Comparison of ENCODE assay signal across 15 cellular contexts in the genomic region with DNA sequence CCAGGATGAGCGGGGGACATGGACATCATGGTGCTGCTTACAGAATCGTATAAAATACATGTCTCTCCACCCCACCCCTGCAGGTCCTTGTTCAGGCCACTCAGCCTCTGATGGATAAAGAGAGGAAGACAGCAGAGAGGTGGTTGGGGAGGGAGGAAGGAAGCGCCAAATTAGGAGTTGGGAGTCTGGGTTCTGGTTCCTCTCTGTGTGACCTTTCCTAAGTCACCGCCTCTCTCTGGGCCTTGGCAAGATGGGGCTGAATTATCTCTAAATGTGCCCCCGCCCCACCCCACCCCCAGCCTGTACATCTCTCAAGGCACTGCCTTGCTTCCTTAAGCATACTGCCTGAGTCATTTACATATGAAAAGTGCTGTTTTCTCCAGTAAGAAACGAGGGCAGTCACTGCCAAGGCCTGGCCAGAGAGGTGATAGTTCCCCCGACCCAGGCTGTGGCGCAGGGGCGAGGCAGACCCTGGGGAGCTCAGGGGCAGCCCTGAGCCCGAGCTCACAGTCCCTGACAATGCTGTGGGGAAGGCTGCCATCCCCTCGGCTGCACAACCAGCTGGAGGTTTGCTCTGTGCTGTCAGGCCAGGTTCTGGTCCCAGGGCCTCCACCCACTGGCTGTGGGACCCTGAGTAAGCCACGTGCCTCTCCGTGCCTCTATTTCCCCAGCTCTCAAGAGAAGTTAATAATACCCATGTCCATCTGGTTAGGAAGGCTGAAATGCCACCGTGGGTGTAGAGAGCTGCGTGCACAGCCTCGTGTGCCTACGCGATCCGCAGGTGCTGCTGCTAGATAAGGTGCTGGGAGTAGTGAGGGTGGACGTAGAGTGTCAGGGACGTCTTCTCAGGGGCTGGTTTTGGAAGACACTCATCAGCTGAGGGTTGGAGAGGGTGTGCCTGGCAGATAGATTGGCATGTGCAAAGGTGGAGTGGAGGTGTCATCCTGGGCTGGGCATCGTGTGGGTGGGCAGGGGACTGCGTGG. TPM values are rescaled to one million over a fixed set of nuclear protein-coding genes. Genes with fewer than 3 reads are reported as not detected.
A peak's percentile ranks its signal among the peaks of the same experiment; 100 is the strongest.
DNase-seq lines count a peak whose midpoint lies in the region; ATAC-seq and TF ChIP-seq lines count a peak whose summit lies in the region.
"Had no signal": no experiment of that assay in that cellular context is flagged by ENCODE, and none has a peak within 500 bp of the region (broad histone marks: within the 10 kb centered on the region; RNA-seq: fewer than 3 reads in every experiment).

No MANE protein-coding gene starts in this region.

- no peaks in the 10 kb centered on the region for H3K27me3 Mint-ChIP-seq in WTC11 (ENCODE audit: low read depth)

- CTCF ChIA-PET in WTC11 (lab: Charles Lee) = interaction anchor here (1.0 to 3.4 kb wide), 6 partner anchors 11 to 91 kb away, joined by 3 to 15 read pairs (median 6); no protein-coding TSS in a partner anchor

- H3K27me3 ChIP-seq in iPS-15b (ENCODE audit: control insufficient read depth, insufficient read depth, low read length) = no peaks in the 10 kb centered on the region

- DNase-seq in Right ventricle myocardium inferior (ENCODE audit: missing footprints) (peak; percentile 14), left ventricle myocardium superior (no peak), WTC11 (ENCODE audit: low spot score) (peak; percentile 46), NCI-H2107 treated with DMSO at 0.1 percent for 48 hours (lab: John Stamatoyannopoulos, UW; ENCODE audit: unreplicated experiment) (no peak), germinal center (ENCODE audit: low spot score) (no peak)
- DNase-seq in activated CD8-positive, alpha-beta memory T cell treated with anti-CD3 and anti-CD28 coated beads for 24 hours = no peak
- DNase-seq: 8988T, C1 segment of cervical spinal cord, NCI-H1092 treated with DMSO at 0.1 percent for 48 hours, NCI-H1694, NCI-H774, SIG-M5 had no signal

- no peak overlapping the region for H3K4me3 Mint-ChIP-seq in WTC11

- H3K27ac Mint-ChIP-seq in WTC11 = no peak overlapping the region

- no peaks in the 10 kb centered on the region for H3K9me3 Mint-ChIP-seq in WTC11

- intact Hi-C loops in Right ventricle myocardium inferior (cut with DNase I) = no loop called here
- intact Hi-C loops in left ventricle myocardium superior (cut with micrococcal nuclease) = no loop called here

- H3K9ac ChIP-seq in iPS-15b (ENCODE audit: low read depth, low read length) = peak overlapping the region; percentile 57
- H3K9ac ChIP-seq: KMS-11 had no signal

- H3K4me3 ChIP-seq in iPS-15b (ENCODE audit: low read depth, low read length) = no peak overlapping the region

- H3K36me3 Mint-ChIP-seq in WTC11 = no peaks in the 10 kb centered on the region

- peaks cover 3% of the 10 kb centered on the region for H3K4me1 ChIP-seq in iPS-15b (ENCODE audit: control insufficient read depth, insufficient read depth, low read length)

- TF ChIP-seq CTCF in WTC11 (IDR thresholded peaks at IDR 0.05) = no peak

- no peaks in the 10 kb centered on the region for H3K36me3 ChIP-seq in iPS-15b (ENCODE audit: control insufficient read depth, insufficient read depth, low read length)

- POLR2A ChIA-PET in WTC11 (lab: Charles Lee) = no interaction called here

- H3K9me3 ChIP-seq in iPS-15b (ENCODE audit: control insufficient read depth, insufficient read depth, low read length) = no peaks in the 10 kb centered on the region

- peaks cover 21% of the 10 kb centered on the region for H3K4me1 Mint-ChIP-seq in WTC11

- ATAC-seq in Right ventricle myocardium inferior = no peak
- ATAC-seq in left ventricle myocardium superior = no peak
- peak; percentile 19 for ATAC-seq in WTC11
- ATAC-seq in HG02840 (IDR thresholded peaks at IDR 0.05; ENCODE audit: low FRiP score, unreplicated experiment) = no peak

TF ChIP-seq in WTC11, 78 proteins besides CTCF, POLR2A, EP300 and RAD21:
- TF ChIP-seq NR1H2 (CRISPR knock-in tag; IDR thresholded peaks at IDR 0.05) = no peak
- TF ChIP-seq, protein P1, sequence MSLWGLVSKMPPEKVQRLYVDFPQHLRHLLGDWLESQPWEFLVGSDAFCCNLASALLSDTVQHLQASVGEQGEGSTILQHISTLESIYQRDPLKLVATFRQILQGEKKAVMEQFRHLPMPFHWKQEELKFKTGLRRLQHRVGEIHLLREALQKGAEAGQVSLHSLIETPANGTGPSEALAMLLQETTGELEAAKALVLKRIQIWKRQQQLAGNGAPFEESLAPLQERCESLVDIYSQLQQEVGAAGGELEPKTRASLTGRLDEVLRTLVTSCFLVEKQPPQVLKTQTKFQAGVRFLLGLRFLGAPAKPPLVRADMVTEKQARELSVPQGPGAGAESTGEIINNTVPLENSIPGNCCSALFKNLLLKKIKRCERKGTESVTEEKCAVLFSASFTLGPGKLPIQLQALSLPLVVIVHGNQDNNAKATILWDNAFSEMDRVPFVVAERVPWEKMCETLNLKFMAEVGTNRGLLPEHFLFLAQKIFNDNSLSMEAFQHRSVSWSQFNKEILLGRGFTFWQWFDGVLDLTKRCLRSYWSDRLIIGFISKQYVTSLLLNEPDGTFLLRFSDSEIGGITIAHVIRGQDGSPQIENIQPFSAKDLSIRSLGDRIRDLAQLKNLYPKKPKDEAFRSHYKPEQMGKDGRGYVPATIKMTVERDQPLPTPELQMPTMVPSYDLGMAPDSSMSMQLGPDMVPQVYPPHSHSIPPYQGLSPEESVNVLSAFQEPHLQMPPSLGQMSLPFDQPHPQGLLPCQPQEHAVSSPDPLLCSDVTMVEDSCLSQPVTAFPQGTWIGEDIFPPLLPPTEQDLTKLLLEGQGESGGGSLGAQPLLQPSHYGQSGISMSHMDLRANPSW (CRISPR knock-in tag; conservative IDR thresholded peaks at IDR 0.05; ENCODE audit: low read depth) = no peak
- TF ChIP-seq, protein P2, sequence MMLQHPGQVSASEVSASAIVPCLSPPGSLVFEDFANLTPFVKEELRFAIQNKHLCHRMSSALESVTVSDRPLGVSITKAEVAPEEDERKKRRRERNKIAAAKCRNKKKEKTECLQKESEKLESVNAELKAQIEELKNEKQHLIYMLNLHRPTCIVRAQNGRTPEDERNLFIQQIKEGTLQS (CRISPR knock-in tag; conservative IDR thresholded peaks at IDR 0.05) = no peak
- no peak for TF ChIP-seq CREB1 (CRISPR knock-in tag; IDR thresholded peaks at IDR 0.05)
- TF ChIP-seq, protein P3, sequence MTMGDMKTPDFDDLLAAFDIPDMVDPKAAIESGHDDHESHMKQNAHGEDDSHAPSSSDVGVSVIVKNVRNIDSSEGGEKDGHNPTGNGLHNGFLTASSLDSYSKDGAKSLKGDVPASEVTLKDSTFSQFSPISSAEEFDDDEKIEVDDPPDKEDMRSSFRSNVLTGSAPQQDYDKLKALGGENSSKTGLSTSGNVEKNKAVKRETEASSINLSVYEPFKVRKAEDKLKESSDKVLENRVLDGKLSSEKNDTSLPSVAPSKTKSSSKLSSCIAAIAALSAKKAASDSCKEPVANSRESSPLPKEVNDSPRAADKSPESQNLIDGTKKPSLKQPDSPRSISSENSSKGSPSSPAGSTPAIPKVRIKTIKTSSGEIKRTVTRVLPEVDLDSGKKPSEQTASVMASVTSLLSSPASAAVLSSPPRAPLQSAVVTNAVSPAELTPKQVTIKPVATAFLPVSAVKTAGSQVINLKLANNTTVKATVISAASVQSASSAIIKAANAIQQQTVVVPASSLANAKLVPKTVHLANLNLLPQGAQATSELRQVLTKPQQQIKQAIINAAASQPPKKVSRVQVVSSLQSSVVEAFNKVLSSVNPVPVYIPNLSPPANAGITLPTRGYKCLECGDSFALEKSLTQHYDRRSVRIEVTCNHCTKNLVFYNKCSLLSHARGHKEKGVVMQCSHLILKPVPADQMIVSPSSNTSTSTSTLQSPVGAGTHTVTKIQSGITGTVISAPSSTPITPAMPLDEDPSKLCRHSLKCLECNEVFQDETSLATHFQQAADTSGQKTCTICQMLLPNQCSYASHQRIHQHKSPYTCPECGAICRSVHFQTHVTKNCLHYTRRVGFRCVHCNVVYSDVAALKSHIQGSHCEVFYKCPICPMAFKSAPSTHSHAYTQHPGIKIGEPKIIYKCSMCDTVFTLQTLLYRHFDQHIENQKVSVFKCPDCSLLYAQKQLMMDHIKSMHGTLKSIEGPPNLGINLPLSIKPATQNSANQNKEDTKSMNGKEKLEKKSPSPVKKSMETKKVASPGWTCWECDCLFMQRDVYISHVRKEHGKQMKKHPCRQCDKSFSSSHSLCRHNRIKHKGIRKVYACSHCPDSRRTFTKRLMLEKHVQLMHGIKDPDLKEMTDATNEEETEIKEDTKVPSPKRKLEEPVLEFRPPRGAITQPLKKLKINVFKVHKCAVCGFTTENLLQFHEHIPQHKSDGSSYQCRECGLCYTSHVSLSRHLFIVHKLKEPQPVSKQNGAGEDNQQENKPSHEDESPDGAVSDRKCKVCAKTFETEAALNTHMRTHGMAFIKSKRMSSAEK (CRISPR knock-in tag; IDR thresholded peaks at IDR 0.05; ENCODE audit: borderline replicate concordance) = no peak
- peak; percentile 93 for TF ChIP-seq ZNF121 (CRISPR knock-in tag; IDR thresholded peaks at IDR 0.05)
- no peak for TF ChIP-seq ZNF671 (CRISPR knock-in tag; IDR thresholded peaks at IDR 0.05)
- TF ChIP-seq, protein P4, sequence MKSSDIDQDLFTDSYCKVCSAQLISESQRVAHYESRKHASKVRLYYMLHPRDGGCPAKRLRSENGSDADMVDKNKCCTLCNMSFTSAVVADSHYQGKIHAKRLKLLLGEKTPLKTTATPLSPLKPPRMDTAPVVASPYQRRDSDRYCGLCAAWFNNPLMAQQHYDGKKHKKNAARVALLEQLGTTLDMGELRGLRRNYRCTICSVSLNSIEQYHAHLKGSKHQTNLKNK (CRISPR knock-in tag; IDR thresholded peaks at IDR 0.05) = no peak
- TF ChIP-seq ESRRA (CRISPR knock-in tag; IDR thresholded peaks at IDR 0.05; ENCODE audit: borderline replicate concordance) = no peak

RNA-seq across cellular contexts. Expression of a gene that starts 55.3 kb away (rescaled TPM):
- total RNA-seq in Right ventricle myocardium inferior (not detected), left ventricle myocardium superior (not detected), WTC11 (2021) (2.1 to 2.9 TPM (median 2.3 TPM) in 3 replicates)

Comparison
In these comparisons a context has a peak if more than half of its experiments do, and no peak if none do; other contexts are left out.
1. DNase-seq: peak in Right ventricle myocardium inferior (single experiment) and WTC11 (single experiment); none in left ventricle myocardium superior (single experiment), activated CD8-positive, alpha-beta memory T cell treated with anti-CD3 and anti-CD28 coated beads for 24 hours (single experiment), NCI-H2107 treated with DMSO at 0.1 percent for 48 hours (single experiment) and germinal center (single experiment).